ENCODE assay signal across 2 cellular contexts in genomic region chr16:2895813-2896212, GRCh38.
TF ChIP-seq lines count a peak whose summit lies in the region.

No MANE protein-coding gene starts in this region.

TF ChIP-seq in A549, 52 proteins besides CTCF, POLR2A, EP300 and RAD21 (continued from another document):
- TF ChIP-seq ZFP36 (IDR thresholded peaks at IDR 0.05; ENCODE audit: borderline replicate concordance, partially characterized antibody) (no peak), TP53 (CRISPR knock-in tag; IDR thresholded peaks at IDR 0.05) (no peak), NR3C1 (IDR thresholded peaks at IDR 0.05) (no peak), FOSL2 (IDR thresholded peaks at IDR 0.05) (no peak), FOSL2 (CRISPR knock-in tag; IDR thresholded peaks at IDR 0.05) (peak; percentile 51; the same call in 1 of the 2 replicates), ZSCAN20 (CRISPR knock-in tag; IDR thresholded peaks at IDR 0.05) (no peak), CBX2 (IDR thresholded peaks at IDR 0.05; ENCODE audit: borderline replicate concordance, low read depth) (no peak), HDAC2 (IDR thresholded peaks at IDR 0.05) (no peak), GATA3 (IDR thresholded peaks at IDR 0.05; ENCODE audit: borderline replicate concordance) (no peak), RFX5 (IDR thresholded peaks at IDR 0.05) (no peak), MAFK (IDR thresholded peaks at IDR 0.05; ENCODE audit: partially characterized antibody) (no peak), FOSB (CRISPR knock-in tag; IDR thresholded peaks at IDR 0.05) (no peak), MAX (IDR thresholded peaks at IDR 0.05) (peak; percentile 88), HEYL (CRISPR knock-in tag; IDR thresholded peaks at IDR 0.05) (no peak), CHD4 (IDR thresholded peaks at IDR 0.05; ENCODE audit: borderline replicate concordance) (no peak), RARB (CRISPR knock-in tag; IDR thresholded peaks at IDR 0.05) (no peak), E2F6 (IDR thresholded peaks at IDR 0.05; ENCODE audit: borderline replicate concordance, low read depth) (peak; percentile 70; the same call in 1 of the 2 replicates), JUNB (IDR thresholded peaks at IDR 0.05) (no peak), MAZ (IDR thresholded peaks at IDR 0.05; ENCODE audit: borderline replicate concordance, low read depth, low read length) (no peak), POLR2AphosphoS2 (conservative IDR thresholded peaks at IDR 0.05; ENCODE audit: low read length) (no peak)

TF ChIP-seq in HEK293, 187 proteins besides CTCF, POLR2A, EP300 and RAD21 (continued from another document):
- peak; percentile 91 for TF ChIP-seq ZIC2 (tag by site-specific recombination; IDR thresholded peaks at IDR 0.05)
- no peak for TF ChIP-seq ZNF558 (tag by site-specific recombination; IDR thresholded peaks at IDR 0.05)
- peak; percentile 30; the same call in 1 of the 2 replicates for TF ChIP-seq KLF17 (tag by site-specific recombination; IDR thresholded peaks at IDR 0.05)
- peak; percentile 19; the same call in 1 of the 2 replicates for TF ChIP-seq SP2 (tag by site-specific recombination; IDR thresholded peaks at IDR 0.05)
- peak; percentile 47 for TF ChIP-seq ZNF341 (tag by site-specific recombination; IDR thresholded peaks at IDR 0.05; ENCODE audit: low read depth)
- 0 out of 2 replicates have a peak, but pooled peaks have one; percentile 62 for TF ChIP-seq ZNF600 (tag by site-specific recombination; IDR thresholded peaks at IDR 0.05)
- TF ChIP-seq GLIS1 (tag by site-specific recombination; IDR thresholded peaks at IDR 0.05), result peak; percentile 92
- TF ChIP-seq ZNF791 (tag by site-specific recombination; IDR thresholded peaks at IDR 0.05), result no peak
- no peak for TF ChIP-seq SP3 (tag by site-specific recombination; IDR thresholded peaks at IDR 0.05)
- 0 out of 2 replicates have a peak, but pooled peaks have one; percentile 26 for TF ChIP-seq ZFP37 (tag by site-specific recombination; IDR thresholded peaks at IDR 0.05)
- 0 out of 2 replicates have a peak, but pooled peaks have one; percentile 29 for TF ChIP-seq SP7 (tag by site-specific recombination; IDR thresholded peaks at IDR 0.05)
- TF ChIP-seq PRDM10 (tag by site-specific recombination; IDR thresholded peaks at IDR 0.05), result peak; percentile 73
- TF ChIP-seq PRDM4 (tag by site-specific recombination; IDR thresholded peaks at IDR 0.05), result peak; percentile 84
- TF ChIP-seq ZBTB17 (tag by site-specific recombination; IDR thresholded peaks at IDR 0.05), result 0 out of 2 replicates have a peak, but pooled peaks have one; percentile 37
- no peak for TF ChIP-seq KLF1 (tag by site-specific recombination; IDR thresholded peaks at IDR 0.05)
